Comparison of ENCODE assay signal across 1 cellular context in the genomic region with DNA sequence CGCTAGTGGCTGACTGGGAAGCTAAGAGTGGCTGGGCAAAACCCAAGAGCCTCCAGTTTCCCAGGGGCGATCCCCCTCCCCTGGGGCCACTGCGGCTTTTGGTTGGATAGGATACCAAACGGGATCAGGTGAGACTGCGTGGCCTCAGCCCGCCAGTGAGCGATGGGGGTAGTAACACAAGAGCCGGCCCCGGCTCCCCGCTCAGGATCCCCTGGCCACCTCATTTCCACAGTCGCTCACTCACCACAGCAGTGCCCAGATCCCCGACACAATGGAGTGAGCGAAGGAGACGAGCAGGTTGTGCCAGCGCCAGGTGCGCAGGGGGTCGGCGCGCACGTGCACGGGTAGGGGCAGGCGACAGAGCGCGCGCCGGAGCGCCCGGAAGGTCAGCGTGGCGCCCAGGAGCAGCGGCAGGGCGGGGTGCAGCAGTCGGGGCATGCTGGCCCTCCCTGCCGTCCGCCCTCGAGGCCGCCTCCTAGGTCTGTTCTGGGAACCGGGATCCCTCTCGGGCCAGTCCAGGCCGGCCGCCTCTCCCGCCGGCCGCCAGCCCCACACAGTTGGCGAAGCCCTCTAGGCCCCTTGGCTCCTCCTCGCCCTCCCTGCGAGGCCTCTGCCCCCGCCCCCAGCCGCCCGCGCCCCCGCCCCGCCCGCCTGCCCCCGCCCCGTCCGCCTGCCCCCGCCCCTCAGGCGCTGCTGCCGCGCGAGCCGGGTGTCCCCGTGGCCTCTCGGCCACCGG.
TF ChIP-seq lines count a peak whose summit lies in the region.

A gene with protein sequence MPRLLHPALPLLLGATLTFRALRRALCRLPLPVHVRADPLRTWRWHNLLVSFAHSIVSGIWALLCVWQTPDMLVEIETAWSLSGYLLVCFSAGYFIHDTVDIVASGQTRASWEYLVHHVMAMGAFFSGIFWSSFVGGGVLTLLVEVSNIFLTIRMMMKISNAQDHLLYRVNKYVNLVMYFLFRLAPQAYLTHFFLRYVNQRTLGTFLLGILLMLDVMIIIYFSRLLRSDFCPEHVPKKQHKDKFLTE (minus strand): TSS at position 574 of the 736 bp plus-strand sequence. CDS start 136 bp downstream, at position 438.

TF ChIP-seq in HepG2, 621 proteins besides CTCF, POLR2A, EP300 and RAD21 (continued from another document and continues in another):
- TF ChIP-seq, protein P1, sequence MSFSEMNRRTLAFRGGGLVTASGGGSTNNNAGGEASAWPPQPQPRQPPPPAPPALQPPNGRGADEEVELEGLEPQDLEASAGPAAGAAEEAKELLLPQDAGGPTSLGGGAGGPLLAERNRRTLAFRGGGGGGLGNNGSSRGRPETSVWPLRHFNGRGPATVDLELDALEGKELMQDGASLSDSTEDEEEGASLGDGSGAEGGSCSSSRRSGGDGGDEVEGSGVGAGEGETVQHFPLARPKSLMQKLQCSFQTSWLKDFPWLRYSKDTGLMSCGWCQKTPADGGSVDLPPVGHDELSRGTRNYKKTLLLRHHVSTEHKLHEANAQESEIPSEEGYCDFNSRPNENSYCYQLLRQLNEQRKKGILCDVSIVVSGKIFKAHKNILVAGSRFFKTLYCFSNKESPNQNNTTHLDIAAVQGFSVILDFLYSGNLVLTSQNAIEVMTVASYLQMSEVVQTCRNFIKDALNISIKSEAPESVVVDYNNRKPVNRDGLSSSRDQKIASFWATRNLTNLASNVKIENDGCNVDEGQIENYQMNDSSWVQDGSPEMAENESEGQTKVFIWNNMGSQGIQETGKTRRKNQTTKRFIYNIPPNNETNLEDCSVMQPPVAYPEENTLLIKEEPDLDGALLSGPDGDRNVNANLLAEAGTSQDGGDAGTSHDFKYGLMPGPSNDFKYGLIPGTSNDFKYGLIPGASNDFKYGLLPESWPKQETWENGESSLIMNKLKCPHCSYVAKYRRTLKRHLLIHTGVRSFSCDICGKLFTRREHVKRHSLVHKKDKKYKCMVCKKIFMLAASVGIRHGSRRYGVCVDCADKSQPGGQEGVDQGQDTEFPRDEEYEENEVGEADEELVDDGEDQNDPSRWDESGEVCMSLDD (CRISPR knock-in tag; IDR thresholded peaks at IDR 0.05; ENCODE audit: borderline replicate concordance) = no peak; the same call in 1 of the 2 replicates
- peak; percentile 90 for TF ChIP-seq HNRNPLL (IDR thresholded peaks at IDR 0.05; ENCODE audit: low read depth, low read length, poor library complexity, severe bottlenecking)
- TF ChIP-seq ASH2L (IDR thresholded peaks at IDR 0.05; ENCODE audit: insufficient read length, low read depth, low read length) = peak; percentile 49
- peak; percentile 24; the same call in 1 of the 2 replicates for TF ChIP-seq AHR (CRISPR knock-in tag; IDR thresholded peaks at IDR 0.05)
- TF ChIP-seq WIZ (CRISPR knock-in tag; IDR thresholded peaks at IDR 0.05) = peak; percentile 34; the same call in 1 of the 2 replicates
- peak; percentile 95 for TF ChIP-seq ZNF225 (CRISPR knock-in tag; IDR thresholded peaks at IDR 0.05)
- TF ChIP-seq ZSCAN12 (CRISPR knock-in tag; IDR thresholded peaks at IDR 0.05) = peak; percentile 16; the same call in 1 of the 2 replicates
- TF ChIP-seq, protein P2, sequence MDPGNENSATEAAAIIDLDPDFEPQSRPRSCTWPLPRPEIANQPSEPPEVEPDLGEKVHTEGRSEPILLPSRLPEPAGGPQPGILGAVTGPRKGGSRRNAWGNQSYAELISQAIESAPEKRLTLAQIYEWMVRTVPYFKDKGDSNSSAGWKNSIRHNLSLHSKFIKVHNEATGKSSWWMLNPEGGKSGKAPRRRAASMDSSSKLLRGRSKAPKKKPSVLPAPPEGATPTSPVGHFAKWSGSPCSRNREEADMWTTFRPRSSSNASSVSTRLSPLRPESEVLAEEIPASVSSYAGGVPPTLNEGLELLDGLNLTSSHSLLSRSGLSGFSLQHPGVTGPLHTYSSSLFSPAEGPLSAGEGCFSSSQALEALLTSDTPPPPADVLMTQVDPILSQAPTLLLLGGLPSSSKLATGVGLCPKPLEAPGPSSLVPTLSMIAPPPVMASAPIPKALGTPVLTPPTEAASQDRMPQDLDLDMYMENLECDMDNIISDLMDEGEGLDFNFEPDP (CRISPR knock-in tag; conservative IDR thresholded peaks at IDR 0.05) = no peak
- peak; percentile 60; the same call in 1 of the 2 replicates for TF ChIP-seq ZBTB8A (CRISPR knock-in tag; IDR thresholded peaks at IDR 0.05; ENCODE audit: borderline replicate concordance, low read depth)
- TF ChIP-seq, protein P3, sequence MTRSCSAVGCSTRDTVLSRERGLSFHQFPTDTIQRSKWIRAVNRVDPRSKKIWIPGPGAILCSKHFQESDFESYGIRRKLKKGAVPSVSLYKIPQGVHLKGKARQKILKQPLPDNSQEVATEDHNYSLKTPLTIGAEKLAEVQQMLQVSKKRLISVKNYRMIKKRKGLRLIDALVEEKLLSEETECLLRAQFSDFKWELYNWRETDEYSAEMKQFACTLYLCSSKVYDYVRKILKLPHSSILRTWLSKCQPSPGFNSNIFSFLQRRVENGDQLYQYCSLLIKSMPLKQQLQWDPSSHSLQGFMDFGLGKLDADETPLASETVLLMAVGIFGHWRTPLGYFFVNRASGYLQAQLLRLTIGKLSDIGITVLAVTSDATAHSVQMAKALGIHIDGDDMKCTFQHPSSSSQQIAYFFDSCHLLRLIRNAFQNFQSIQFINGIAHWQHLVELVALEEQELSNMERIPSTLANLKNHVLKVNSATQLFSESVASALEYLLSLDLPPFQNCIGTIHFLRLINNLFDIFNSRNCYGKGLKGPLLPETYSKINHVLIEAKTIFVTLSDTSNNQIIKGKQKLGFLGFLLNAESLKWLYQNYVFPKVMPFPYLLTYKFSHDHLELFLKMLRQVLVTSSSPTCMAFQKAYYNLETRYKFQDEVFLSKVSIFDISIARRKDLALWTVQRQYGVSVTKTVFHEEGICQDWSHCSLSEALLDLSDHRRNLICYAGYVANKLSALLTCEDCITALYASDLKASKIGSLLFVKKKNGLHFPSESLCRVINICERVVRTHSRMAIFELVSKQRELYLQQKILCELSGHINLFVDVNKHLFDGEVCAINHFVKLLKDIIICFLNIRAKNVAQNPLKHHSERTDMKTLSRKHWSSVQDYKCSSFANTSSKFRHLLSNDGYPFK (CRISPR knock-in tag; IDR thresholded peaks at IDR 0.05; ENCODE audit: borderline replicate concordance) = peak; percentile 19; the same call in 1 of the 2 replicates
- peak; percentile 40; the same call in 1 of the 2 replicates for TF ChIP-seq NKX3-1 (CRISPR knock-in tag; IDR thresholded peaks at IDR 0.05)
- 0 out of 2 replicates have a peak, but pooled peaks have one; percentile 67 for TF ChIP-seq KLF12 (CRISPR knock-in tag; IDR thresholded peaks at IDR 0.05; ENCODE audit: borderline replicate concordance)
- TF ChIP-seq KDM5B (CRISPR knock-in tag; IDR thresholded peaks at IDR 0.05; ENCODE audit: borderline replicate concordance) = peak; percentile 91; the same call in 1 of the 2 replicates
- no peak for TF ChIP-seq NFRKB (IDR thresholded peaks at IDR 0.05)
- TF ChIP-seq, protein P4, sequence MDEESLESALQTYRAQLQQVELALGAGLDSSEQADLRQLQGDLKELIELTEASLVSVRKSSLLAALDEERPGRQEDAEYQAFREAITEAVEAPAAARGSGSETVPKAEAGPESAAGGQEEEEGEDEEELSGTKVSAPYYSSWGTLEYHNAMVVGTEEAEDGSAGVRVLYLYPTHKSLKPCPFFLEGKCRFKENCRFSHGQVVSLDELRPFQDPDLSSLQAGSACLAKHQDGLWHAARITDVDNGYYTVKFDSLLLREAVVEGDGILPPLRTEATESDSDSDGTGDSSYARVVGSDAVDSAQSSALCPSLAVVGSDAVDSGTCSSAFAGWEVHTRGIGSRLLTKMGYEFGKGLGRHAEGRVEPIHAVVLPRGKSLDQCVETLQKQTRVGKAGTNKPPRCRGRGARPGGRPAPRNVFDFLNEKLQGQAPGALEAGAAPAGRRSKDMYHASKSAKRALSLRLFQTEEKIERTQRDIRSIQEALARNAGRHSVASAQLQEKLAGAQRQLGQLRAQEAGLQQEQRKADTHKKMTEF (CRISPR knock-in tag; IDR thresholded peaks at IDR 0.05) = peak; percentile 76; the same call in 1 of the 2 replicates
- TF ChIP-seq ZNF44 (CRISPR knock-in tag; IDR thresholded peaks at IDR 0.05) = 0 out of 2 replicates have a peak, but pooled peaks have one; percentile 40
- TF ChIP-seq, protein P5, sequence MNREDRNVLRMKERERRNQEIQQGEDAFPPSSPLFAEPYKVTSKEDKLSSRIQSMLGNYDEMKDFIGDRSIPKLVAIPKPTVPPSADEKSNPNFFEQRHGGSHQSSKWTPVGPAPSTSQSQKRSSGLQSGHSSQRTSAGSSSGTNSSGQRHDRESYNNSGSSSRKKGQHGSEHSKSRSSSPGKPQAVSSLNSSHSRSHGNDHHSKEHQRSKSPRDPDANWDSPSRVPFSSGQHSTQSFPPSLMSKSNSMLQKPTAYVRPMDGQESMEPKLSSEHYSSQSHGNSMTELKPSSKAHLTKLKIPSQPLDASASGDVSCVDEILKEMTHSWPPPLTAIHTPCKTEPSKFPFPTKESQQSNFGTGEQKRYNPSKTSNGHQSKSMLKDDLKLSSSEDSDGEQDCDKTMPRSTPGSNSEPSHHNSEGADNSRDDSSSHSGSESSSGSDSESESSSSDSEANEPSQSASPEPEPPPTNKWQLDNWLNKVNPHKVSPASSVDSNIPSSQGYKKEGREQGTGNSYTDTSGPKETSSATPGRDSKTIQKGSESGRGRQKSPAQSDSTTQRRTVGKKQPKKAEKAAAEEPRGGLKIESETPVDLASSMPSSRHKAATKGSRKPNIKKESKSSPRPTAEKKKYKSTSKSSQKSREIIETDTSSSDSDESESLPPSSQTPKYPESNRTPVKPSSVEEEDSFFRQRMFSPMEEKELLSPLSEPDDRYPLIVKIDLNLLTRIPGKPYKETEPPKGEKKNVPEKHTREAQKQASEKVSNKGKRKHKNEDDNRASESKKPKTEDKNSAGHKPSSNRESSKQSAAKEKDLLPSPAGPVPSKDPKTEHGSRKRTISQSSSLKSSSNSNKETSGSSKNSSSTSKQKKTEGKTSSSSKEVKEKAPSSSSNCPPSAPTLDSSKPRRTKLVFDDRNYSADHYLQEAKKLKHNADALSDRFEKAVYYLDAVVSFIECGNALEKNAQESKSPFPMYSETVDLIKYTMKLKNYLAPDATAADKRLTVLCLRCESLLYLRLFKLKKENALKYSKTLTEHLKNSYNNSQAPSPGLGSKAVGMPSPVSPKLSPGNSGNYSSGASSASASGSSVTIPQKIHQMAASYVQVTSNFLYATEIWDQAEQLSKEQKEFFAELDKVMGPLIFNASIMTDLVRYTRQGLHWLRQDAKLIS (CRISPR knock-in tag; IDR thresholded peaks at IDR 0.05) = peak; percentile 88
- 0 out of 2 replicates have a peak, but pooled peaks have one; percentile 30 for TF ChIP-seq ZNF556 (CRISPR knock-in tag; IDR thresholded peaks at IDR 0.05; ENCODE audit: borderline replicate concordance)
- TF ChIP-seq ZNF253 (CRISPR knock-in tag; IDR thresholded peaks at IDR 0.05; ENCODE audit: borderline replicate concordance) = peak; percentile 77; the same call in 1 of the 2 replicates
- TF ChIP-seq, protein P6, sequence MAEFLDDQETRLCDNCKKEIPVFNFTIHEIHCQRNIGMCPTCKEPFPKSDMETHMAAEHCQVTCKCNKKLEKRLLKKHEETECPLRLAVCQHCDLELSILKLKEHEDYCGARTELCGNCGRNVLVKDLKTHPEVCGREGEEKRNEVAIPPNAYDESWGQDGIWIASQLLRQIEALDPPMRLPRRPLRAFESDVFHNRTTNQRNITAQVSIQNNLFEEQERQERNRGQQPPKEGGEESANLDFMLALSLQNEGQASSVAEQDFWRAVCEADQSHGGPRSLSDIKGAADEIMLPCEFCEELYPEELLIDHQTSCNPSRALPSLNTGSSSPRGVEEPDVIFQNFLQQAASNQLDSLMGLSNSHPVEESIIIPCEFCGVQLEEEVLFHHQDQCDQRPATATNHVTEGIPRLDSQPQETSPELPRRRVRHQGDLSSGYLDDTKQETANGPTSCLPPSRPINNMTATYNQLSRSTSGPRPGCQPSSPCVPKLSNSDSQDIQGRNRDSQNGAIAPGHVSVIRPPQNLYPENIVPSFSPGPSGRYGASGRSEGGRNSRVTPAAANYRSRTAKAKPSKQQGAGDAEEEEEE (CRISPR knock-in tag; IDR thresholded peaks at IDR 0.05; ENCODE audit: borderline replicate concordance) = no peak
- no peak for TF ChIP-seq ZNF496 (CRISPR knock-in tag; IDR thresholded peaks at IDR 0.05; ENCODE audit: insufficient replicate concordance)
- no peak for TF ChIP-seq EZH2 (conservative IDR thresholded peaks at IDR 0.05; ENCODE audit: low read depth, low read length)
- peak; percentile 88 for TF ChIP-seq ZNF619 (CRISPR knock-in tag; IDR thresholded peaks at IDR 0.05)
- TF ChIP-seq, protein P7, sequence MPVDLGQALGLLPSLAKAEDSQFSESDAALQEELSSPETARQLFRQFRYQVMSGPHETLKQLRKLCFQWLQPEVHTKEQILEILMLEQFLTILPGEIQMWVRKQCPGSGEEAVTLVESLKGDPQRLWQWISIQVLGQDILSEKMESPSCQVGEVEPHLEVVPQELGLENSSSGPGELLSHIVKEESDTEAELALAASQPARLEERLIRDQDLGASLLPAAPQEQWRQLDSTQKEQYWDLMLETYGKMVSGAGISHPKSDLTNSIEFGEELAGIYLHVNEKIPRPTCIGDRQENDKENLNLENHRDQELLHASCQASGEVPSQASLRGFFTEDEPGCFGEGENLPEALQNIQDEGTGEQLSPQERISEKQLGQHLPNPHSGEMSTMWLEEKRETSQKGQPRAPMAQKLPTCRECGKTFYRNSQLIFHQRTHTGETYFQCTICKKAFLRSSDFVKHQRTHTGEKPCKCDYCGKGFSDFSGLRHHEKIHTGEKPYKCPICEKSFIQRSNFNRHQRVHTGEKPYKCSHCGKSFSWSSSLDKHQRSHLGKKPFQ (CRISPR knock-in tag; IDR thresholded peaks at IDR 0.05; ENCODE audit: insufficient replicate concordance) = peak; percentile 63
- TF ChIP-seq ELF3 (CRISPR knock-in tag; IDR thresholded peaks at IDR 0.05) = 0 out of 2 replicates have a peak, but pooled peaks have one; percentile 47
- TF ChIP-seq ZEB1 (IDR thresholded peaks at IDR 0.05; ENCODE audit: insufficient replicate concordance, low read depth) = peak; percentile 5
- TF ChIP-seq ZNF615 (CRISPR knock-in tag; IDR thresholded peaks at IDR 0.05; ENCODE audit: borderline replicate concordance) = peak; percentile 19; the same call in 1 of the 2 replicates
- peak; percentile 80 for TF ChIP-seq SAP130 (CRISPR knock-in tag; IDR thresholded peaks at IDR 0.05; ENCODE audit: low read depth)
- 0 out of 2 replicates have a peak, but pooled peaks have one; percentile 31 for TF ChIP-seq CHD2 (IDR thresholded peaks at IDR 0.05; ENCODE audit: low read depth, low read length)
- TF ChIP-seq ARNT (IDR thresholded peaks at IDR 0.05) = no peak
- no peak for TF ChIP-seq FOXA1 (IDR thresholded peaks at IDR 0.05)
- peak; percentile 50; the same call in 1 of the 2 replicates for TF ChIP-seq FOXA1 (CRISPR knock-in tag; IDR thresholded peaks at IDR 0.05)
- TF ChIP-seq ZBTB7B (CRISPR knock-in tag; IDR thresholded peaks at IDR 0.05) = peak; percentile 75; the same call in 1 of the 2 replicates
- TF ChIP-seq EHMT2 (IDR thresholded peaks at IDR 0.05; ENCODE audit: borderline replicate concordance, low read depth, low read length) = no peak
- TF ChIP-seq, protein P8, sequence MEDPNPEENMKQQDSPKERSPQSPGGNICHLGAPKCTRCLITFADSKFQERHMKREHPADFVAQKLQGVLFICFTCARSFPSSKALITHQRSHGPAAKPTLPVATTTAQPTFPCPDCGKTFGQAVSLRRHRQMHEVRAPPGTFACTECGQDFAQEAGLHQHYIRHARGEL (CRISPR knock-in tag; IDR thresholded peaks at IDR 0.05) = no peak
- peak; percentile 71; the same call in 1 of the 2 replicates for TF ChIP-seq ZSCAN22 (CRISPR knock-in tag; IDR thresholded peaks at IDR 0.05)
- TF ChIP-seq MTA1 (CRISPR knock-in tag; IDR thresholded peaks at IDR 0.05; ENCODE audit: borderline replicate concordance) = 0 out of 2 replicates have a peak, but pooled peaks have one; percentile 33
- 0 out of 2 replicates have a peak, but pooled peaks have one; percentile 6 for TF ChIP-seq FOSL1 (CRISPR knock-in tag; IDR thresholded peaks at IDR 0.05; ENCODE audit: borderline replicate concordance)
